11 cellular contexts compared by ENCODE assay signal in the genomic region with DNA sequence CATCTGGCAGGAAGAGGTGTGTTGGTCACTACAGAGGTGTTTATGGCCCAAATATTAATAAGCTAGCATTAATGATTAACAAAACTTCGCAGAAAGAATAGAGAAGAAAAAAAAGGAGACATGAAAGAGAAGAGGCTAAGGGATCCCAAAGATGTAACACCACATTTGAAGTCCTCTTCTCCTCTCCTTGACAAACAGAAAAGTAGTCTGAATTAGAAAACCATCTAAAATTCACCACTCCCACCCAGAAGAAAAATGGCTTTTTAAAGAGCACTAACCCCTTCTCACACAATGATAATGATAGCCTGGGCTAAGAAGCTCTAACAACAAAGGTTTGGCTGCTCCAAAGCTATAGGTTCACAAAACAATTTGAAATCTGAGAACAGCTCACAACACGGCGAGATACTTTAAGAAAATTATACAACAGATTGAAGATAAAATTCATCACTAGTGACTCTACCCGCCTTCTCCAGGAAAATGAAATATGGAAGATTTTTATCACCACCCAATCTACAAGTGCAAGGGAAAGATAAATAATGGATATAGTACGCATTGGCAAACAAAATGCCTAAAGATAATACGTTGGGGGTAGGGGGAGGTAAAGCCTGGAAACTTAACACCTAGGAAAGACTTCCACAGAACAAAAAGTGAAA. TPM values are rescaled to one million over a fixed set of nuclear protein-coding genes. Genes with fewer than 3 reads are reported as not detected.
DNase-seq lines count a peak whose midpoint lies in the region; ATAC-seq and TF ChIP-seq lines count a peak whose summit lies in the region.
"Had no signal": no experiment of that assay in that cellular context is flagged by ENCODE, and none has a peak within 500 bp of the region (broad histone marks: within the 10 kb centered on the region; RNA-seq: fewer than 3 reads in every experiment).

No MANE protein-coding gene starts in this region.

- no peaks in the 10 kb centered on the region for H3K36me3 Mint-ChIP-seq in activated T-cell treated with anti-CD3 and anti-CD28 coated beads, Interleukin-2, amount 50 U/mL, for 72 hours (ENCODE audit: insufficient read depth in 2 of 2)
- H3K36me3 Mint-ChIP-seq: naive thymus-derived CD4-positive, alpha-beta T cell had no signal

- H2AFZ ChIP-seq in hepatocyte = no peak overlapping the region

- no peak for ATAC-seq in activated T-cell treated with anti-CD3 and anti-CD28 coated beads, Interleukin-2, amount 50 U/mL, for 72 hours (replicated peaks in 1 of 2)
- ATAC-seq in RWPE2 (ENCODE audit: low read depth) = no peak
- ATAC-seq: naive thymus-derived CD4-positive, alpha-beta T cell had no signal

- peak overlapping the region; percentile 98 for H3K27ac Mint-ChIP-seq in activated T-cell treated with anti-CD3 and anti-CD28 coated beads, Interleukin-2, amount 50 U/mL, for 72 hours

- H3K27me3 Mint-ChIP-seq in activated T-cell treated with anti-CD3 and anti-CD28 coated beads, Interleukin-2, amount 50 U/mL, for 72 hours (ENCODE audit: low read depth) = no peaks in the 10 kb centered on the region
- H3K27me3 Mint-ChIP-seq: naive thymus-derived CD4-positive, alpha-beta T cell had no signal

- H3K9me3 Mint-ChIP-seq in activated T-cell treated with anti-CD3 and anti-CD28 coated beads, Interleukin-2, amount 50 U/mL, for 72 hours = no peaks in the 10 kb centered on the region
- H3K9me3 Mint-ChIP-seq: naive thymus-derived CD4-positive, alpha-beta T cell had no signal

- DNase-seq in activated T-cell treated with anti-CD3 and anti-CD28 coated beads, Interleukin-2, amount 50 U/mL, for 72 hours = no peak
- no peak for DNase-seq in activated T-cell treated with anti-CD3 and anti-CD28 coated beads, Interleukin-2, amount 50 U/mL, for 48 hours
- no peak for DNase-seq in RWPE2 (ENCODE audit: low spot score)
- DNase-seq in hepatocyte (ENCODE audit: low spot score) = no peak
- no peak for DNase-seq in amygdala (lab: John Stamatoyannopoulos, UW)
- DNase-seq in stimulated activated CD8-positive, alpha-beta memory T cell treated with anti-CD3 and anti-CD28 coated beads, Interleukin-4, amount 100 ng/mL, for 48 hours = no peak
- no peak for DNase-seq in anterior cingulate cortex (lab: John Stamatoyannopoulos, UW)
- DNase-seq: activated CD4-positive, alpha-beta T cell treated with anti-CD3 and anti-CD28 coated beads for 4 hours; naive thymus-derived CD4-positive, alpha-beta T cell; RPMI8226 had no signal

- H3K79me2 ChIP-seq in hepatocyte = peaks cover 100% of the 10 kb centered on the region

- WGBS in hepatocyte (ENCODE audit: low lambda C conversion rate, missing lambda C conversion rate) = 20% methylated on average over 6 of the region's 6 CpGs

- peaks cover 68% of the 10 kb centered on the region for H3K4me1 Mint-ChIP-seq in activated T-cell treated with anti-CD3 and anti-CD28 coated beads, Interleukin-2, amount 50 U/mL, for 72 hours (ENCODE audit: low read depth)

- peaks cover 99% of the 10 kb centered on the region for H4K20me1 ChIP-seq in hepatocyte (ENCODE audit: insufficient read depth, poor library complexity, severe bottlenecking)

- peaks cover 67% of the 10 kb centered on the region for H3K36me3 ChIP-seq in RWPE2 (ENCODE audit: low read depth)
- no peaks in the 10 kb centered on the region for H3K36me3 ChIP-seq in hepatocyte (replicated peaks; ENCODE audit: insufficient read depth, low read depth)
- no peaks in the 10 kb centered on the region for H3K36me3 ChIP-seq in subcutaneous abdominal adipose tissue (ENCODE audit: control insufficient read depth in 5 of 5, insufficient read depth in 5 of 5, low read length in 5 of 5)

- H3K27ac ChIP-seq in RWPE2 (ENCODE audit: poor library complexity, severe bottlenecking) (peak overlapping the region; percentile 95), hepatocyte (peak overlapping the region; percentile 24), subcutaneous abdominal adipose tissue (ENCODE audit: low read depth, low read length) (peak overlapping the region; percentile 98)

- peak overlapping the region in 1 of 5 donors; percentile 22 for H3K9ac ChIP-seq in subcutaneous abdominal adipose tissue (ENCODE audit: low read length in 5 of 5)

- TF ChIP-seq CTCF in RWPE2 (IDR thresholded peaks at IDR 0.05; ENCODE audit: poor library complexity, severe bottlenecking) (no peak), hepatocyte (IDR thresholded peaks at IDR 0.05; ENCODE audit: poor library complexity) (no peak)

- peak overlapping the region; percentile 45 to 82 for H3K4me3 Mint-ChIP-seq in activated T-cell treated with anti-CD3 and anti-CD28 coated beads, Interleukin-2, amount 50 U/mL, for 72 hours

- H3K4me2 ChIP-seq in hepatocyte = peak overlapping the region; percentile 66

- H3K27me3 ChIP-seq in RWPE2 (ENCODE audit: insufficient read depth, poor library complexity, severe bottlenecking) (no peaks in the 10 kb centered on the region), hepatocyte (no peaks in the 10 kb centered on the region), subcutaneous abdominal adipose tissue (ENCODE audit: control insufficient read depth in 5 of 5, insufficient read depth in 4 of 5, low read length in 5 of 5) (no peaks in the 10 kb centered on the region)

- H3K4me1 ChIP-seq in RWPE2 (ENCODE audit: insufficient read depth, poor library complexity, severe bottlenecking) (peaks cover 77% of the 10 kb centered on the region), hepatocyte (ENCODE audit: insufficient read depth) (peaks cover 44% of the 10 kb centered on the region), subcutaneous abdominal adipose tissue (ENCODE audit: control insufficient read depth in 5 of 5, insufficient read depth in 5 of 5, low read length in 5 of 5) (peaks cover 0 to 59% (median 55%) of the 10 kb centered on the region in 5 donors)

- H3K4me3 ChIP-seq in RWPE2 (ENCODE audit: severe bottlenecking) (peak overlapping the region; percentile 12), hepatocyte (no peak overlapping the region), subcutaneous abdominal adipose tissue (ENCODE audit: low read depth in 1 of 5, low read length in 5 of 5) (no peak overlapping the region)

- H3K9me2 ChIP-seq in hepatocyte (replicated peaks; ENCODE audit: insufficient read depth) = no peaks in the 10 kb centered on the region

- H3K9me3 ChIP-seq in RWPE2 (ENCODE audit: severe bottlenecking) = no peaks in the 10 kb centered on the region
- H3K9me3 ChIP-seq in hepatocyte (ENCODE audit: low read depth) = no peaks in the 10 kb centered on the region
- no peaks in the 10 kb centered on the region for H3K9me3 ChIP-seq in subcutaneous abdominal adipose tissue (ENCODE audit: control insufficient read depth in 5 of 5, low read length in 5 of 5)

RNA-seq across cellular contexts. Expression of a gene that starts 7.4 kb away (rescaled TPM):
- total RNA-seq in activated T-cell treated with anti-CD3 and anti-CD28 coated beads, Interleukin-2, amount 50 U/mL, for 72 hours = 10 to 100 TPM; 52.3 to 91.2 TPM
- total RNA-seq in hepatocyte = 552 and 564 TPM in 2 replicates
- polyA plus RNA-seq in hepatocyte = 291 and 292 TPM in 2 replicates

Comparison
In these comparisons a context has a peak if more than half of its experiments do, and no peak if none do; other contexts are left out.
1. H3K27ac ChIP-seq: peak in every context shown above with its lines; median percentile 98 in subcutaneous abdominal adipose tissue; 95 in RWPE2; 24 in hepatocyte.